ENCODE assay signal across 15 cellular contexts in the genomic region with DNA sequence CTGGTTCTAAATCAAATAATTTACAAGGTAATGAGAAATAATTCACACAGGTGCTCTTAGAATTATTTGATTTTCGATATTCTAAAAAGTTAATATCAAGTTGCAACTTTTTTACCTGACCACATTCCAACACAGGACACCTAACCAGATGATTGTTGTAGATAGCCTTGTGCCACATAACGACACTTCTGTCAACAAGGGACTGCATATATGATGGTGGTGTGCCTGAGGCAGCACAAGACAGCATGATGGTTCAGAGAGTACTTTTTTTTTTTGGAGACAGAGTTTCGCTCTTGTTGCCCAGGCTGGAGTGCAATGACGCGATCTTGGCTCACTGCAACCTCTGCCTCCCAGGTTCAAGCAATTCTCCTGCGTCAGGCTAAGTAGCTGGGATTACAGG.
DNase-seq lines count a peak whose midpoint lies in the region; ATAC-seq and TF ChIP-seq lines count a peak whose summit lies in the region.
"Had no signal": no experiment of that assay in that cellular context is flagged by ENCODE, and none has a peak within 500 bp of the region (broad histone marks: within the 10 kb centered on the region; RNA-seq: fewer than 3 reads in every experiment).

No MANE protein-coding gene starts in this region.

- no peaks in the 10 kb centered on the region for H3K36me3 Mint-ChIP-seq in mesothelial cell of epicardium
- H3K36me3 Mint-ChIP-seq: CD14-positive monocyte; CD8-positive, alpha-beta T cell had no signal

- H3K27me3 ChIP-seq in right cardiac atrium (ENCODE audit: control insufficient read depth, insufficient read depth) (no peaks in the 10 kb centered on the region), uterus (no peaks in the 10 kb centered on the region)

- no peak for DNase-seq in Right ventricle myocardium superior
- no peak for DNase-seq in right cardiac atrium
- DNase-seq in mesothelial cell of epicardium (ENCODE audit: low spot score in 2 of 2, unreplicated experiment in 2 of 2): no peak
- no peak for DNase-seq in uterus
- DNase-seq in DMS114 treated with DMSO at 0.1 percent for 48 hours (lab: John Stamatoyannopoulos, UW; ENCODE audit: unreplicated experiment): no peak
- DNase-seq: CD8-positive, alpha-beta T cell; COR-L47; DND-41; GDM1 had no signal

- H3K36me3 ChIP-seq in HEK293 (ENCODE audit: control insufficient read depth in 2 of 2, insufficient read depth in 1 of 2, low read length in 2 of 2) (no peaks in the 10 kb centered on the region), uterus (no peaks in the 10 kb centered on the region)

- H3K4me1 Mint-ChIP-seq in mesothelial cell of epicardium: peaks cover 61% of the 10 kb centered on the region
- H3K4me1 Mint-ChIP-seq: CD14-positive monocyte, IgD-negative memory B cell had no signal

- H3K27ac Mint-ChIP-seq in mesothelial cell of epicardium: peak overlapping the region; percentile 82
- H3K27ac Mint-ChIP-seq: CD14-positive monocyte; CD8-positive, alpha-beta T cell had no signal

- intact Hi-C loops in Right ventricle myocardium superior (cut with DNase I) (no loop called here), right cardiac atrium (cut with DNase I) (no loop called here), uterus (cut with DNase I; ENCODE audit: low total_unique reads) (no loop called here)

- H3K4me1 ChIP-seq in right cardiac atrium (ENCODE audit: control insufficient read depth, insufficient read depth, low read length): no peaks in the 10 kb centered on the region
- H3K4me1 ChIP-seq in HEK293 (ENCODE audit: control insufficient read depth, insufficient read depth, low read length): peaks cover 31% of the 10 kb centered on the region
- H3K4me1 ChIP-seq in uterus: no peaks in the 10 kb centered on the region

- 88% methylated on average over 6 of the region's 6 CpGs for WGBS in right cardiac atrium

- no peak for TF ChIP-seq POLR2A in uterus (IDR thresholded peaks at IDR 0.05)

- TF ChIP-seq CTCF in HEK293 (tag by site-specific recombination; IDR thresholded peaks at IDR 0.05): no peak
- TF ChIP-seq CTCF in mesothelial cell of epicardium (IDR thresholded peaks at IDR 0.05; ENCODE audit: unreplicated experiment): no peak
- TF ChIP-seq CTCF in uterus (IDR thresholded peaks at IDR 0.05): no peak

- H3K4me3 ChIP-seq in right cardiac atrium (ENCODE audit: low read length): no peak overlapping the region
- no peak overlapping the region for H3K4me3 ChIP-seq in HEK293 (ENCODE audit: low read depth, low read length)
- H3K4me3 ChIP-seq in uterus: no peak overlapping the region

- POLR2A ChIA-PET in HEK293 (lab: Yijun Ruan, JAX): no interaction called here

- CTCF ChIA-PET in HEK293 (lab: Yijun Ruan, JAX): interaction anchor here (0.6 to 1.1 kb wide), 3 partner anchors 20 to 140 kb away, joined by 3 to 5 read pairs (median 4); no protein-coding TSS in a partner anchor

- ATAC-seq in Right ventricle myocardium superior (ENCODE audit: poor library complexity) (peak; percentile 30), right cardiac atrium (no peak), HG03520 (IDR thresholded peaks at IDR 0.05; ENCODE audit: unreplicated experiment) (no peak)
- ATAC-seq: CD8-positive, alpha-beta T cell; HCT116 had no signal

- no peaks in the 10 kb centered on the region for H3K9me3 Mint-ChIP-seq in mesothelial cell of epicardium
- H3K9me3 Mint-ChIP-seq: CD8-positive, alpha-beta T cell; IgD-negative memory B cell had no signal

- no peak overlapping the region for H3K4me3 Mint-ChIP-seq in mesothelial cell of epicardium
- H3K4me3 Mint-ChIP-seq: CD14-positive monocyte; CD8-positive, alpha-beta T cell; IgD-negative memory B cell had no signal

- H3K9me3 ChIP-seq in right cardiac atrium (ENCODE audit: control insufficient read depth, low read length) (no peaks in the 10 kb centered on the region), HEK293 (ENCODE audit: control insufficient read depth, insufficient read depth, low read depth, low read length) (no peaks in the 10 kb centered on the region), uterus (no peaks in the 10 kb centered on the region)

- H3K27me3 Mint-ChIP-seq in mesothelial cell of epicardium (ENCODE audit: low read depth): no peaks in the 10 kb centered on the region

- no peak overlapping the region for H3K27ac ChIP-seq in right cardiac atrium (ENCODE audit: low read length)
- H3K27ac ChIP-seq in HEK293 (ENCODE audit: extremely low read depth, low read depth, low read length): no peak overlapping the region
- H3K27ac ChIP-seq in uterus: peak overlapping the region; percentile 68 to 79
- H3K27ac ChIP-seq: 22Rv1 had no signal

TF ChIP-seq in HEK293, 187 proteins besides CTCF, POLR2A, EP300 and RAD21:
- TF ChIP-seq ZNF394 (tag by site-specific recombination; IDR thresholded peaks at IDR 0.05; ENCODE audit: borderline replicate concordance) (no peak), SP2 (tag by site-specific recombination; IDR thresholded peaks at IDR 0.05) (no peak), ZNF600 (tag by site-specific recombination; IDR thresholded peaks at IDR 0.05) (peak; percentile 63)
- TF ChIP-seq, protein P1, sequence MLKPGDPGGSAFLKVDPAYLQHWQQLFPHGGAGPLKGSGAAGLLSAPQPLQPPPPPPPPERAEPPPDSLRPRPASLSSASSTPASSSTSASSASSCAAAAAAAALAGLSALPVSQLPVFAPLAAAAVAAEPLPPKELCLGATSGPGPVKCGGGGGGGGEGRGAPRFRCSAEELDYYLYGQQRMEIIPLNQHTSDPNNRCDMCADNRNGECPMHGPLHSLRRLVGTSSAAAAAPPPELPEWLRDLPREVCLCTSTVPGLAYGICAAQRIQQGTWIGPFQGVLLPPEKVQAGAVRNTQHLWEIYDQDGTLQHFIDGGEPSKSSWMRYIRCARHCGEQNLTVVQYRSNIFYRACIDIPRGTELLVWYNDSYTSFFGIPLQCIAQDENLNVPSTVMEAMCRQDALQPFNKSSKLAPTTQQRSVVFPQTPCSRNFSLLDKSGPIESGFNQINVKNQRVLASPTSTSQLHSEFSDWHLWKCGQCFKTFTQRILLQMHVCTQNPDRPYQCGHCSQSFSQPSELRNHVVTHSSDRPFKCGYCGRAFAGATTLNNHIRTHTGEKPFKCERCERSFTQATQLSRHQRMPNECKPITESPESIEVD (tag by site-specific recombination; IDR thresholded peaks at IDR 0.05): 0 out of 2 replicates have a peak, but pooled peaks have one; percentile 4

Comparison
In these comparisons a context has a peak if more than half of its experiments do, and no peak if none do; other contexts are left out.
1. H3K27ac ChIP-seq: peak in uterus (2 of 2); none in right cardiac atrium (single experiment) and HEK293 (single experiment).